Comparison of ENCODE assay signal across 24 cellular contexts in genomic region chr20:7355056-7355455, GRCh38.
A peak's percentile ranks its signal among the peaks of the same experiment; 100 is the strongest.
DNase-seq lines count a peak whose midpoint lies in the region; ATAC-seq, FAIRE-seq and TF ChIP-seq lines count a peak whose summit lies in the region.
"Had no signal": no experiment of that assay in that cellular context is flagged by ENCODE, and none has a peak within 500 bp of the region (broad histone marks: within the 10 kb centered on the region; RNA-seq: fewer than 3 reads in every experiment).

No MANE protein-coding gene starts in this region.

- DNase-seq in RCC 7860 (ENCODE audit: low spot score) (peak; percentile 5), bronchial epithelial cell (ENCODE audit: low read depth) (peak; percentile 42), foreskin keratinocyte (peak in 1 of 2 donors; percentile 55), kidney tubule cell (ENCODE audit: low spot score) (peak; percentile 77), NCI-H774 (lab: John Stamatoyannopoulos, UW) (no peak)
- DNase-seq: 8988T; ACHN; C1 segment of cervical spinal cord; Calu3; CD4-positive, alpha-beta memory T cell; COR-L47; DMS53; DMS79 treated with DMSO at 0.1 percent for 48 hours; GF-D8; GOT3; HFFc6 had no signal

- no peaks in the 10 kb centered on the region for H3K36me3 ChIP-seq in bronchial epithelial cell (ENCODE audit: control insufficient read depth, insufficient read depth, low read length)
- H3K36me3 ChIP-seq: HAP-1 had no signal

- peaks cover 8% of the 10 kb centered on the region for H3K4me1 ChIP-seq in foreskin keratinocyte
- H3K4me1 ChIP-seq: A549, HAP-1 had no signal

- TF ChIP-seq CTCF in bronchial epithelial cell (IDR thresholded peaks at IDR 0.05; ENCODE audit: insufficient read depth, low read length, severe bottlenecking) (no peak), foreskin keratinocyte (conservative IDR thresholded peaks at IDR 0.05) (peak; percentile 9)

- no peak overlapping the region for H3K4me3 ChIP-seq in bronchial epithelial cell (ENCODE audit: low read depth, low read length)
- H3K4me3 ChIP-seq: A549, HAP-1 had no signal

- H3K27me3 ChIP-seq in bronchial epithelial cell (ENCODE audit: control insufficient read depth, insufficient read depth, low read length) = no peaks in the 10 kb centered on the region
- no peaks in the 10 kb centered on the region for H3K27me3 ChIP-seq in foreskin keratinocyte

- FAIRE-seq in RCC 7860 (lab: Jason Lieb, UNC) = no peak
- no peak for FAIRE-seq in bronchial epithelial cell (lab: Jason Lieb, UNC)
- FAIRE-seq: A549, GM12891, GM18507, H54 had no signal

- ATAC-seq in foreskin keratinocyte (peak; percentile 62), GM18511 (IDR thresholded peaks at IDR 0.05; ENCODE audit: unreplicated experiment) (no peak), GM21381 (IDR thresholded peaks at IDR 0.05; ENCODE audit: unreplicated experiment) (no peak), GM21737 (IDR thresholded peaks at IDR 0.05; ENCODE audit: unreplicated experiment) (no peak)
- ATAC-seq: A549 had no signal

- H3K27ac ChIP-seq in foreskin keratinocyte = no peak overlapping the region
- H3K27ac ChIP-seq: A549 had no signal
